ENCODE assay signal across 1 cellular context in genomic region chr12:123949118-123949774, GRCh38.
TF ChIP-seq lines count a peak whose summit lies in the region.

No MANE protein-coding gene starts in this region.

TF ChIP-seq in neural cell, 6 proteins besides CTCF, POLR2A, EP300 and RAD21 (continued from another document):
- no peak for TF ChIP-seq REST (IDR thresholded peaks at IDR 0.05; ENCODE audit: borderline replicate concordance)
- TF ChIP-seq EZH2 (IDR thresholded peaks at IDR 0.05; ENCODE audit: borderline replicate concordance, insufficient read depth, low read length, poor library complexity, severe bottlenecking): no peak
